In the genomic region with DNA sequence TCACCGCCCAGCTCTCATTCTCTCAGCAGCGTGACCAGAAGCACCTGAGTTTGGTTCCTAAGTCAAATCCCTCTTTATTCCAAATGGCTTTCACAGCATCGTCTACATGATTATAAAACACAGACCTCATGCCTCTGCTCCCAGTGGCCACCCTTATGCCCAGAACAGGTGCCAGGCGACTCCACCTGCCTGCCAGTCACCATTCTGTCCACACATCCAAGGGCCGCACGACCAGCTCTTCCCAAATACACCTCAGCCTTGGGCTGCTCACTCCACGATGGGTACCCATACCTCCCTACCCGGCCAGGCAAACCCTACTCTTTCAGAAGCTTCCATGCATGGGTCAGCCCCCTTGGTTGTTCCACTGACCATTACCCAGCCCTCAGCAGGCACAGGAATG, we compare ENCODE assay signal across 33 cellular contexts.
DNase-seq lines count a peak whose midpoint lies in the region; ATAC-seq and TF ChIP-seq lines count a peak whose summit lies in the region.
"Had no signal": no experiment of that assay in that cellular context is flagged by ENCODE, and none has a peak within 500 bp of the region (broad histone marks: within the 10 kb centered on the region; RNA-seq: fewer than 3 reads in every experiment).

No MANE protein-coding gene starts in this region.

- peaks cover 0 to 36% (median 0%) of the 10 kb centered on the region in 4 donors for H3K27me3 ChIP-seq in esophagus muscularis mucosa
- H3K27me3 ChIP-seq: BE2C; BLaER1; BLaER1 treated with 17β-estradiol and CSF1 and Interleukin-3, amounts not matched to agents 10 nM and 100 nM had no signal

- TF ChIP-seq EP300 in esophagus muscularis mucosa (IDR thresholded peaks at IDR 0.05), result no peak

- TF ChIP-seq POLR2A in esophagus muscularis mucosa (IDR thresholded peaks at IDR 0.05; ENCODE audit: low read depth), result no peak

- peaks cover 21% of the 10 kb centered on the region for H3K27me3 Mint-ChIP-seq in endothelial cell (ENCODE audit: unreplicated experiment)
- H3K27me3 Mint-ChIP-seq in naive B cell, result peaks cover 0 to 8% (median 0%) of the 10 kb centered on the region in 3 donors
- H3K27me3 Mint-ChIP-seq: B cell; CD4-positive, alpha-beta memory T cell; CD4-positive, alpha-beta T cell; CD4-positive, CD25-positive, alpha-beta regulatory T cell; CD8-positive, alpha-beta memory T cell had no signal

- TF ChIP-seq CTCF in endothelial cell (IDR thresholded peaks at IDR 0.05; ENCODE audit: unreplicated experiment) (no peak), esophagus muscularis mucosa (IDR thresholded peaks at IDR 0.05) (no peak)

- intact Hi-C loops in esophagus muscularis mucosa (cut with DNase I), result no loop called here
- intact Hi-C loops in left colon (cut with DNase I, micrococcal nuclease), result no loop called here

- H3K36me3 ChIP-seq in esophagus muscularis mucosa, result no peaks in the 10 kb centered on the region
- H3K36me3 ChIP-seq: BE2C; BLaER1; BLaER1 treated with 17β-estradiol and CSF1 and Interleukin-3, amounts not matched to agents 10 nM and 100 nM had no signal

- DNase-seq in endothelial cell (ENCODE audit: low spot score) (no peak), esophagus muscularis mucosa (ENCODE audit: extremely low spot score) (peak; percentile 64), naive B cell (no peak), left colon (no peak), T-helper 9 cell (no peak), hepatic stellate cell (ENCODE audit: low spot score) (no peak)
- DNase-seq: 8988T; ACHN; AML-193; BE2C; C1 segment of cervical spinal cord; Caco-2; Calu3; CD4-positive, alpha-beta memory T cell; CD4-positive, alpha-beta T cell; CD4-positive, CD25-positive, alpha-beta regulatory T cell; CD8-positive, alpha-beta memory T cell; CD8-positive, alpha-beta T cell; COR-L47; DMS 273 treated with DMSO at 0.1 percent for 48 hours; DMS153; DMS53; DMS79; DMS79 treated with DMSO at 0.1 percent for 48 hours; DND-41; EL had no signal

- H3K27ac Mint-ChIP-seq in endothelial cell (ENCODE audit: unreplicated experiment), result no peak overlapping the region
- H3K27ac Mint-ChIP-seq in naive B cell, result peak overlapping the region in 4 of 6 donors; percentile 21 to 84 (median 65)
- H3K27ac Mint-ChIP-seq: B cell; CD14-positive monocyte; CD4-positive, alpha-beta memory T cell; CD4-positive, alpha-beta T cell; CD4-positive, CD25-positive, alpha-beta regulatory T cell; CD8-positive, alpha-beta memory T cell; CD8-positive, alpha-beta T cell had no signal

- H3K4me3 Mint-ChIP-seq in endothelial cell (ENCODE audit: unreplicated experiment) (peak overlapping the region; percentile 10), naive B cell (no peak overlapping the region)
- H3K4me3 Mint-ChIP-seq: B cell; CD14-positive monocyte; CD4-positive, alpha-beta memory T cell; CD4-positive, alpha-beta T cell; CD4-positive, CD25-positive, alpha-beta regulatory T cell; CD8-positive, alpha-beta memory T cell; CD8-positive, alpha-beta T cell had no signal

- no peaks in the 10 kb centered on the region for H3K4me1 ChIP-seq in esophagus muscularis mucosa
- H3K4me1 ChIP-seq: A549, BE2C, Caco-2 had no signal

- peaks cover 35% of the 10 kb centered on the region for H3K36me3 Mint-ChIP-seq in endothelial cell (ENCODE audit: low read depth, unreplicated experiment)
- no peaks in the 10 kb centered on the region for H3K36me3 Mint-ChIP-seq in naive B cell
- H3K36me3 Mint-ChIP-seq: CD14-positive monocyte; CD4-positive, alpha-beta memory T cell; CD4-positive, CD25-positive, alpha-beta regulatory T cell; CD8-positive, alpha-beta T cell had no signal

- H3K27ac ChIP-seq in esophagus muscularis mucosa (replicated peaks in 1 of 4), result no peak overlapping the region
- H3K27ac ChIP-seq: 22Rv1; A549; BLaER1; BLaER1 treated with 17β-estradiol and CSF1 and Interleukin-3, amounts not matched to agents 10 nM and 100 nM; C4-2B had no signal

- H3K4me1 Mint-ChIP-seq in endothelial cell (ENCODE audit: unreplicated experiment) (no peaks in the 10 kb centered on the region), naive B cell (no peaks in the 10 kb centered on the region)
- H3K4me1 Mint-ChIP-seq: B cell; CD14-positive monocyte; CD4-positive, alpha-beta memory T cell; CD4-positive, CD25-positive, alpha-beta regulatory T cell; CD8-positive, alpha-beta memory T cell had no signal

- no peak overlapping the region for H3K4me3 ChIP-seq in esophagus muscularis mucosa
- H3K4me3 ChIP-seq: A549; BLaER1; BLaER1 treated with 17β-estradiol and CSF1 and Interleukin-3, amounts not matched to agents 10 nM and 100 nM had no signal

- ATAC-seq in naive B cell (ENCODE audit: low read depth in 2 of 2) (no peak), left colon (no peak)
- ATAC-seq: A549; CD8-positive, alpha-beta T cell had no signal

- peaks cover 63% of the 10 kb centered on the region for H3K9me3 Mint-ChIP-seq in endothelial cell (ENCODE audit: unreplicated experiment)
- H3K9me3 Mint-ChIP-seq in naive B cell, result peaks cover 10 to 34% (median 11%) of the 10 kb centered on the region in 7 donors

- no peaks in the 10 kb centered on the region for H3K9me3 ChIP-seq in esophagus muscularis mucosa
- H3K9me3 ChIP-seq: A549, BE2C, BLaER1, Caco-2 had no signal

- WGBS in esophagus muscularis mucosa, result 89% methylated on average over 8 of the region's 8 CpGs
